8 cellular contexts compared by ENCODE assay signal in the genomic region with DNA sequence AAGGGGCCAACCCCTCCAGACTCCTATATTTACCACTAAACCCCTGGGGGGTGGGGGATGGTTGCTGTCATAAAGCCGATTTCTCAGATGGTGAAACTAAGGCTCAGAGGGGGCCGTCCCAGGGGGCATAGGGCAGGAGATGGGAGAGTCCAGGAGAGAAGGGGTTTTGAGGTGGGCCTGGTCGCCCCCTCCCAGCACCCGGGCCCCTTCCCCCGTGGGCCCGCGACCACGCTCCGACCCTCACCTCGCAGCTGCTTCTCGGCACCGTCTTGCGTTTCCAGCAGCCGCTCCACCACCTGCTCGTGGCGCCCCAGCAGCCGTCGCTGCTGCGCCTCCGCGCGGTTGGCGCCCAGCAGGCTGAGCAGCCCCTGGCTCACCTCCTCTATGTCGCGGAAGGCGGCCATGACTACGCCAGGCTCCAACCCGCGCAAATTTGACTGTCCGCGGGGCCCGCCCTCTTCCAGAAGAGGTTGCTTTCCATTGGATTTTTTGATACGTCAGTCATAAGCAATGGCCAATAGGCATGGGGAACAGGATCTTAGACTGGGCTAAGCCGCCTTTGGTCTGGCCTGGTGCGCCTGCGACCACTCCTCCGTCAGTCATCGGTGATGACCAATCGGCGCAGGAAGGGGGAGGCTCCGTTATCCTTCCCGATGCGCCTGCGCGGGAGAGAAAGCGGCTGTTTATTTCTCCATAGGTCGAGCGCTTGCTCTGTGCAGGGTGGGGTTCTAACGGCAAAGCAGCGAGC. TPM values are rescaled to one million over a fixed set of nuclear protein-coding genes. Genes with fewer than 3 reads are reported as not detected.
DNase-seq lines count a peak whose midpoint lies in the region; ATAC-seq, FAIRE-seq and TF ChIP-seq lines count a peak whose summit lies in the region.

A gene with protein sequence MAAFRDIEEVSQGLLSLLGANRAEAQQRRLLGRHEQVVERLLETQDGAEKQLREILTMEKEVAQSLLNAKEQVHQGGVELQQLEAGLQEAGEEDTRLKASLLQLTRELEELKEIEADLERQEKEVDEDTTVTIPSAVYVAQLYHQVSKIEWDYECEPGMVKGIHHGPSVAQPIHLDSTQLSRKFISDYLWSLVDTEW (minus strand): TSS at position 410 of the 748 bp plus-strand sequence. CDS start 6 bp downstream, at position 404.

- peak; percentile 99 for FAIRE-seq in HepG2 (lab: Jason Lieb, UNC)

- H3K27ac ChIP-seq in C4-2B, result peak within 1 kb of the TSS; percentile 91
- peak within 1 kb of the TSS; percentile 49 for H3K27ac ChIP-seq in HepG2 (ENCODE audit: extremely low read length, insufficient read depth, low read length)

- CTCF ChIA-PET in HepG2 (lab: Yijun Ruan, JAX; ENCODE audit: low intra/inter-chr PET ratio, low total read pairs), result no interaction called here

- DNase-seq in NCI-H774 (lab: John Stamatoyannopoulos, UW), result peak; percentile 96
- peak; percentile 77 to 81 for DNase-seq in activated CD4-positive, alpha-beta T cell treated with anti-CD3 and anti-CD28 coated beads, Interleukin-2, amount 50 U/mL, for 4 hours
- DNase-seq in dermis microvascular lymphatic vessel endothelial cell (ENCODE audit: low read depth in 2 of 2), result peak; percentile 99
- DNase-seq in HepG2 (ENCODE audit: low spot score), result peak; percentile 98
- DNase-seq in stimulated activated CD4-positive, alpha-beta T cell treated with anti-CD3 and anti-CD28 coated beads, Interleukin-4, amount 100 ng/mL, for 1 hour, result peak; percentile 87

- peaks cover 26% of the 10 kb centered on the region for H3K79me2 ChIP-seq in HepG2 (ENCODE audit: insufficient read depth, low read length)

- TF ChIP-seq CTCF in C4-2B (conservative IDR thresholded peaks at IDR 0.05) (no peak), HepG2 (CRISPR knock-in tag; IDR thresholded peaks at IDR 0.05) (peak; percentile 29)

- TF ChIP-seq RAD21 in HepG2 (CRISPR knock-in tag; IDR thresholded peaks at IDR 0.05), result peak; percentile 33; the same call in 1 of the 2 replicates

- H3K36me3 ChIP-seq in HepG2 (replicated peaks in 1 of 2; ENCODE audit: control insufficient read depth in 1 of 2, insufficient read depth in 2 of 2, low read length in 2 of 2), result 0 out of 5 replicates have a peak, but pooled peaks cover 0 to 4% of the 10 kb centered on the region in 2 experiments

- BruUV-seq in HepG2 (replicated peaks; lab: Mats Ljungman, UMichigan), result no TSS peak

- TF ChIP-seq POLR2A in HepG2 (IDR thresholded peaks at IDR 0.05; ENCODE audit: insufficient read depth in 1 of 2, low read depth in 2 of 2, low read length in 2 of 2), result peak; percentile 75 to 76

- H4K20me1 ChIP-seq in HepG2 (ENCODE audit: insufficient read depth, low read length), result no peaks in the 10 kb centered on the region

- no peaks in the 10 kb centered on the region for H3K9me3 ChIP-seq in HepG2 (ENCODE audit: low read length)

- peak within 1 kb of the TSS; percentile 86 for H3K4me2 ChIP-seq in HepG2 (ENCODE audit: low read depth, low read length)

- H3K27me3 ChIP-seq in HepG2 (ENCODE audit: control insufficient read depth in 1 of 2, insufficient read depth in 2 of 2, low read length in 2 of 2), result no peaks in the 10 kb centered on the region; a peak in 1 of 5 replicates

- TF ChIP-seq EP300 in HepG2 (IDR thresholded peaks at IDR 0.05; ENCODE audit: low read depth in 2 of 2, low read length in 2 of 2), result no peak
- TF ChIP-seq EP300 in HepG2 (CRISPR knock-in tag; IDR thresholded peaks at IDR 0.05; ENCODE audit: borderline replicate concordance), result no peak

- in situ Hi-C loops in HepG2 (cut with HindIII; ENCODE audit: extremely low pct_ligation_motif_present, low pct_unique_long_range_greater_than_20kb), result loop anchor here (5.0 kb wide), 1 partner anchor 42 kb away; a partner anchor contains a TSS

- no peak within 1 kb of the TSS for H2AFZ ChIP-seq in HepG2 (ENCODE audit: low read length)

- H3K4me3 ChIP-seq in HepG2 (replicated peaks in 1 of 3; ENCODE audit: insufficient read depth in 1 of 3, low read depth in 2 of 3, low read length in 3 of 3), result peak within 1 kb of the TSS; percentile 92 to 99 (median 93)

- POLR2A ChIA-PET in HepG2 (lab: Yijun Ruan, JAX), result interaction anchor here (1.3 to 4.3 kb wide), 3 partner anchors 13 to 26 kb away, joined by 4 to 39 read pairs (median 6); no protein-coding TSS in a partner anchor

- peak; percentile 97 for ATAC-seq in GM19395 (IDR thresholded peaks at IDR 0.05; ENCODE audit: unreplicated experiment)
- peak; percentile 98 for ATAC-seq in HG03565 (IDR thresholded peaks at IDR 0.05; ENCODE audit: unreplicated experiment)
- ATAC-seq in HepG2, result peak; percentile 97

- intact Hi-C loops in HepG2 (cut with micrococcal nuclease; ENCODE audit: unreplicated experiment), result loop anchor here (1.0 kb wide), 1 partner anchor 13 kb away; no protein-coding TSS in a partner anchor

- H3K9ac ChIP-seq in HepG2 (ENCODE audit: insufficient read depth, low read depth, low read length), result peak within 1 kb of the TSS; percentile 79

- H3K4me1 ChIP-seq in HepG2 (ENCODE audit: insufficient read depth, low read length), result peaks cover 65% of the 10 kb centered on the region

- WGBS in HepG2 (ENCODE audit: low lambda C conversion rate), result 0% methylated on average over 2 of the region's 50 CpGs

TF ChIP-seq in HepG2, 621 proteins besides CTCF, POLR2A, EP300 and RAD21 (continues in another document):
- TF ChIP-seq, protein P1, sequence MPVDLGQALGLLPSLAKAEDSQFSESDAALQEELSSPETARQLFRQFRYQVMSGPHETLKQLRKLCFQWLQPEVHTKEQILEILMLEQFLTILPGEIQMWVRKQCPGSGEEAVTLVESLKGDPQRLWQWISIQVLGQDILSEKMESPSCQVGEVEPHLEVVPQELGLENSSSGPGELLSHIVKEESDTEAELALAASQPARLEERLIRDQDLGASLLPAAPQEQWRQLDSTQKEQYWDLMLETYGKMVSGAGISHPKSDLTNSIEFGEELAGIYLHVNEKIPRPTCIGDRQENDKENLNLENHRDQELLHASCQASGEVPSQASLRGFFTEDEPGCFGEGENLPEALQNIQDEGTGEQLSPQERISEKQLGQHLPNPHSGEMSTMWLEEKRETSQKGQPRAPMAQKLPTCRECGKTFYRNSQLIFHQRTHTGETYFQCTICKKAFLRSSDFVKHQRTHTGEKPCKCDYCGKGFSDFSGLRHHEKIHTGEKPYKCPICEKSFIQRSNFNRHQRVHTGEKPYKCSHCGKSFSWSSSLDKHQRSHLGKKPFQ (CRISPR knock-in tag; IDR thresholded peaks at IDR 0.05; ENCODE audit: insufficient replicate concordance), result no peak
- TF ChIP-seq ZNF850 (CRISPR knock-in tag; conservative IDR thresholded peaks at IDR 0.05), result no peak
- 0 out of 2 replicates have a peak, but pooled peaks have one; percentile 43 for TF ChIP-seq ZNF224 (CRISPR knock-in tag; IDR thresholded peaks at IDR 0.05)
- TF ChIP-seq ZNF616 (CRISPR knock-in tag; IDR thresholded peaks at IDR 0.05; ENCODE audit: low read depth), result no peak
- TF ChIP-seq ZNF510 (CRISPR knock-in tag; IDR thresholded peaks at IDR 0.05; ENCODE audit: low read depth), result no peak
- TF ChIP-seq, protein P2, sequence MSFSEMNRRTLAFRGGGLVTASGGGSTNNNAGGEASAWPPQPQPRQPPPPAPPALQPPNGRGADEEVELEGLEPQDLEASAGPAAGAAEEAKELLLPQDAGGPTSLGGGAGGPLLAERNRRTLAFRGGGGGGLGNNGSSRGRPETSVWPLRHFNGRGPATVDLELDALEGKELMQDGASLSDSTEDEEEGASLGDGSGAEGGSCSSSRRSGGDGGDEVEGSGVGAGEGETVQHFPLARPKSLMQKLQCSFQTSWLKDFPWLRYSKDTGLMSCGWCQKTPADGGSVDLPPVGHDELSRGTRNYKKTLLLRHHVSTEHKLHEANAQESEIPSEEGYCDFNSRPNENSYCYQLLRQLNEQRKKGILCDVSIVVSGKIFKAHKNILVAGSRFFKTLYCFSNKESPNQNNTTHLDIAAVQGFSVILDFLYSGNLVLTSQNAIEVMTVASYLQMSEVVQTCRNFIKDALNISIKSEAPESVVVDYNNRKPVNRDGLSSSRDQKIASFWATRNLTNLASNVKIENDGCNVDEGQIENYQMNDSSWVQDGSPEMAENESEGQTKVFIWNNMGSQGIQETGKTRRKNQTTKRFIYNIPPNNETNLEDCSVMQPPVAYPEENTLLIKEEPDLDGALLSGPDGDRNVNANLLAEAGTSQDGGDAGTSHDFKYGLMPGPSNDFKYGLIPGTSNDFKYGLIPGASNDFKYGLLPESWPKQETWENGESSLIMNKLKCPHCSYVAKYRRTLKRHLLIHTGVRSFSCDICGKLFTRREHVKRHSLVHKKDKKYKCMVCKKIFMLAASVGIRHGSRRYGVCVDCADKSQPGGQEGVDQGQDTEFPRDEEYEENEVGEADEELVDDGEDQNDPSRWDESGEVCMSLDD (CRISPR knock-in tag; IDR thresholded peaks at IDR 0.05; ENCODE audit: borderline replicate concordance), result no peak
- TF ChIP-seq GABPA (IDR thresholded peaks at IDR 0.05; ENCODE audit: low read depth, low read length), result no peak
- peak; percentile 30; the same call in 1 of the 2 replicates for TF ChIP-seq GABPA (CRISPR knock-in tag; IDR thresholded peaks at IDR 0.05; ENCODE audit: low read depth)

RNA-seq across cellular contexts. Expression of the gene that starts here (rescaled TPM):
- 31.1 and 80.0 TPM in 2 replicates for total RNA-seq in dermis microvascular lymphatic vessel endothelial cell
- 46.2 and 63.2 TPM in 2 replicates for total RNA-seq in HepG2 (2016; rRNA removed; fragmentation: Illumina TruSeq; extraction: Trizol)
- 7.6 and 7.9 TPM in 2 replicates for total RNA-seq in HepG2 (2016; cell fraction: cytosol; rRNA removed; fragmentation: Illumina TruSeq; extraction: Trizol; ENCODE audit: low read depth)
- 47.6 and 55.0 TPM in 2 replicates for total RNA-seq in HepG2 (2016; cell fraction: insoluble cytoplasmic fraction; rRNA removed; fragmentation: Illumina TruSeq; extraction: Trizol)
- total RNA-seq in HepG2 (2016; cell fraction: membrane; rRNA removed; fragmentation: Illumina TruSeq; extraction: Trizol), result 21.9 and 24.3 TPM in 2 replicates
- 24.3 and 25.4 TPM in 2 replicates for total RNA-seq in HepG2 (2016; cell fraction: nucleus; rRNA removed; fragmentation: Illumina TruSeq; extraction: Trizol)
- polyA plus RNA-seq in HepG2 (2011; rRNA removed), result 8.8 and 10.0 TPM in 2 replicates
- polyA plus RNA-seq in HepG2 (2011; cell fraction: cytosol; rRNA removed), result 6.3 and 10.5 TPM in 2 replicates
- 10.2 and 12.2 TPM in 2 replicates for polyA plus RNA-seq in HepG2 (2011; cell fraction: nucleus; rRNA removed)
- 3.9 and 8.5 TPM in 2 replicates for polyA plus RNA-seq in HepG2 (2012)
- polyA plus RNA-seq in HepG2 (2016; cell fraction: cytosol; fragmentation: Illumina TruSeq; extraction: Trizol; ENCODE audit: low read depth), result 3.0 and 3.9 TPM in 2 replicates
- polyA plus RNA-seq in HepG2 (2016; cell fraction: insoluble cytoplasmic fraction; fragmentation: Illumina TruSeq; extraction: Trizol; ENCODE audit: low read depth), result 26.0 and 27.0 TPM in 2 replicates
- polyA plus RNA-seq in HepG2 (2016; cell fraction: membrane; fragmentation: Illumina TruSeq; extraction: Trizol; ENCODE audit: low read depth), result 7.2 and 8.5 TPM in 2 replicates
- polyA plus RNA-seq in HepG2 (2016; cell fraction: nucleus; fragmentation: Illumina TruSeq; extraction: Trizol; ENCODE audit: insufficient read depth, low read depth), result 31.6 and 34.4 TPM in 2 replicates
- 27.2 and 131 TPM in 2 replicates for polyA minus RNA-seq in HepG2 (2011; rRNA and poly(A)+ RNA removed; ENCODE audit: low replicate concordance)
- polyA minus RNA-seq in HepG2 (2011; cell fraction: cytosol; rRNA and poly(A)+ RNA removed), result 11.4 and 21.7 TPM in 2 replicates
- 8.6 and 9.8 TPM in 2 replicates for polyA minus RNA-seq in HepG2 (2011; cell fraction: nucleus; rRNA and poly(A)+ RNA removed)

Comparison
In these comparisons a context has a peak if more than half of its experiments do, and no peak if none do; other contexts are left out.
1. Peak in every context shown above with its lines: DNase-seq, ATAC-seq, H3K4me3 ChIP-seq and H3K27ac ChIP-seq.